In genomic region chr19:5292843-5293606, GRCh38 we compare ENCODE assay signal across 9 cellular contexts. TPM values are rescaled to one million over a fixed set of nuclear protein-coding genes. Genes with fewer than 3 reads are reported as not detected.
DNase-seq lines count a peak whose midpoint lies in the region; ATAC-seq, FAIRE-seq and TF ChIP-seq lines count a peak whose summit lies in the region.
"Had no signal": no experiment of that assay in that cellular context is flagged by ENCODE, and none has a peak within 500 bp of the region (broad histone marks: within the 10 kb centered on the region; RNA-seq: fewer than 3 reads in every experiment).

No MANE protein-coding gene starts in this region.

- DNase-seq in COLO829 (ENCODE audit: low spot score): peak; percentile 95
- DNase-seq in HS-5 (ENCODE audit: low read depth): peak; percentile 13
- peak; percentile 18 for DNase-seq in central memory CD4-positive, alpha-beta T cell
- peak; percentile 92 for DNase-seq in kidney
- DNase-seq in stimulated activated CD4-positive, alpha-beta T cell treated with anti-CD3 and anti-CD28 coated beads, Interleukin-12 subunit alpha, Interleukin-12 subunit beta, amount 100 ng/mL, for 48 hours (ENCODE audit: low read depth in 2 of 3, low spot score in 1 of 3): peak; percentile 13 to 42 (median 30)
- DNase-seq in Caco-2: no peak

- no peaks in the 10 kb centered on the region for H3K36me3 Mint-ChIP-seq in Caco-2 (ENCODE audit: insufficient read depth, unreplicated experiment)

- intact Hi-C loops in kidney (cut with DNase I) (no loop called here), Caco-2 (cut with micrococcal nuclease; ENCODE audit: unreplicated experiment) (no loop called here)

- H3K4me3 Mint-ChIP-seq in Caco-2 (ENCODE audit: unreplicated experiment): no peak overlapping the region

- no peaks in the 10 kb centered on the region for H3K9me3 ChIP-seq in kidney (ENCODE audit: control insufficient read depth in 1 of 2, low read length in 2 of 2)
- H3K9me3 ChIP-seq in Caco-2: no peaks in the 10 kb centered on the region

- FAIRE-seq in kidney (lab: Jason Lieb, UNC): no peak

- H3K27me3 ChIP-seq in Caco-2 (replicated peaks; ENCODE audit: control insufficient read depth, insufficient read depth, low read length): no peaks in the 10 kb centered on the region

- POLR2A ChIA-PET in Caco-2 (lab: Charles Lee): interaction anchor here (0.5 kb wide), 1 partner anchor 25 kb away, joined by 3 read pairs; no protein-coding TSS in a partner anchor

- H3K27ac ChIP-seq in VCaP: peak overlapping the region; percentile 61; the same call in 1 of the 2 replicates
- peak overlapping the region; percentile 57 to 61 for H3K27ac ChIP-seq in kidney (ENCODE audit: low read depth in 2 of 2, low read length in 2 of 2)

- H3K4me1 ChIP-seq in kidney (ENCODE audit: control insufficient read depth in 1 of 2, insufficient read depth in 1 of 2, low read depth in 1 of 2, low read length in 2 of 2) (peaks cover 7 to 25% of the 10 kb centered on the region in 2 donors), Caco-2 (no peaks in the 10 kb centered on the region)

- no peak for ATAC-seq in HG03469 (IDR thresholded peaks at IDR 0.05; ENCODE audit: unreplicated experiment)

- CTCF ChIA-PET in Caco-2 (lab: Charles Lee): interaction anchor here (0.6 kb wide), 2 partner anchors 12 to 431 kb away, joined by 3 to 6 read pairs; no protein-coding TSS in a partner anchor

- no peaks in the 10 kb centered on the region for H3K4me1 Mint-ChIP-seq in Caco-2 (ENCODE audit: low read depth, unreplicated experiment)

- TF ChIP-seq CTCF in VCaP (conservative IDR thresholded peaks at IDR 0.05): no peak
- TF ChIP-seq CTCF in kidney (IDR thresholded peaks at IDR 0.05; ENCODE audit: borderline replicate concordance, extremely low read depth, insufficient read depth): no peak
- TF ChIP-seq CTCF in Caco-2 (IDR thresholded peaks at IDR 0.05; ENCODE audit: insufficient read depth in 1 of 2, low read depth in 1 of 2, low read length in 1 of 2, severe bottlenecking in 1 of 2, unreplicated experiment in 1 of 2): no peak

- no peaks in the 10 kb centered on the region for H3K27me3 Mint-ChIP-seq in Caco-2 (ENCODE audit: insufficient read depth, unreplicated experiment)

- no TSS peak for BruUV-seq in Caco-2 (replicated peaks; lab: Mats Ljungman, UMichigan)

- peak overlapping the region in 1 of 2 donors; percentile 51 for H3K9ac ChIP-seq in kidney (ENCODE audit: low read length in 2 of 2)

- no peak overlapping the region for H3K27ac Mint-ChIP-seq in Caco-2 (ENCODE audit: unreplicated experiment)

- H3K36me3 ChIP-seq in kidney (ENCODE audit: control insufficient read depth in 1 of 2, insufficient read depth in 2 of 2, low read length in 2 of 2): no peaks in the 10 kb centered on the region
- H3K36me3 ChIP-seq in Caco-2 (ENCODE audit: control insufficient read depth, insufficient read depth, low read length): no peaks in the 10 kb centered on the region

- H3K9me3 Mint-ChIP-seq in Caco-2 (ENCODE audit: unreplicated experiment): no peaks in the 10 kb centered on the region

- H3K4me3 ChIP-seq in kidney (ENCODE audit: low read length in 2 of 2): peak overlapping the region; percentile 61 to 73
- no peak overlapping the region for H3K4me3 ChIP-seq in Caco-2 (ENCODE audit: low read depth, low read length)

RNA-seq across cellular contexts. Expression of gene PTPRS, which starts 47.6 kb away (rescaled TPM):
- 103 TPM for total RNA-seq in kidney
- 7.2 TPM for polyA plus RNA-seq in kidney (ENCODE audit: insufficient read depth, low read depth, low replicate concordance)
- 65.0 and 65.6 TPM in 2 replicates for total RNA-seq in Caco-2 (2022)
- total RNA-seq: T-helper 1 cell treated with Interleukin-12 subunit alpha and Interleukin-12 subunit beta and Interleukin-4 antibody, amounts not matched to agents 30 ng/mL and 1 ng/mL, for 36 hours had no signal

Comparison
In these comparisons a context has a peak if more than half of its experiments do, and no peak if none do; other contexts are left out.
1. DNase-seq: peak in COLO829 (single experiment), HS-5 (single experiment), central memory CD4-positive, alpha-beta T cell (single experiment), kidney (single experiment) and stimulated activated CD4-positive, alpha-beta T cell treated with anti-CD3 and anti-CD28 coated beads, Interleukin-12 subunit alpha, Interleukin-12 subunit beta, amount 100 ng/mL, for 48 hours (3 of 3); none in Caco-2 (0 of 2).